In the genomic region with DNA sequence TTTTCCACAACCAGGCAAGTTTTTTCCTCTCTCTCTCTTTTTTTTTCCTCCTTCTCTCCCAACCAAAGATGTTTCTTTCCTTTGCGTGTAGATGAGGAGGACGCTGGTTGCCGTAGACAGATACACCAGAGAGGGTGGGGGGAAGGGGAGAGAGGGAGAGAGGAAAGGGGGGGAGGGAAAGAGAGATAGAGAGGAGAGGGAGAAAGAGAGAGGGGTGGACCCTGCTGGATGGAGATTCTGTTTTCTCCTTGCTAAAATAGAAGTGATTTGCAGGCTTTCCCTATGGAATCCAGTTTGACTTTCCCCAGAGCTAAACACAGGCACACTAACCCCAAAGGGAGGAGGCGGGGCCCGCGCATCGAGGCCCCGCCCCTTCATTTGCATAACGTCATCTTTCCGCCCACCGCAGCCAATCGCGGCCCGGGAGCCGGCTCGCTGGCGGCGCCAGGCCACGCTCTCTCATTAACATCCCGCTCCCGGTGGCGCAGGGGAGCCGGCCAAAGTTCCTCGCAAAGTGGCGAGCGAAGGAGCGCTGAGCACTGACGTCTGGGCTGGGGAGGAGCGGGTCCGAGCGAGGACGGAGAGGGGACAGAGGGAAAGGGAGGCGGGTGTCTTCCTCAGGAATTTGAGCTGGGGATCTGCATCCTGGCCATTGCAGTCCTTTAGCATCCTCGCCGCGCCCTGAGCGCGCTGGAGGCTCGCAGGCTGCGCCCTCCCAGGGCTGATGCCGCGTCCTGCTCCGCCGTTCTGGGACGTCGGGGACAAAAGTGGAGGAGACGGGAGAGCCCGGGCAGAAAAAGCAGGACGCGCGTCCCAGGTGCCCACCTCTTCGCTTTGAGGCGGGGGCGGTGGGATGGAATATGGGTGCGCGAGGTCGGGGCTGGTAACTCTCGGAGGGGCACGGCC, we compare ENCODE assay signal across 8 cellular contexts. TPM values are rescaled to one million over a fixed set of nuclear protein-coding genes. Genes with fewer than 3 reads are reported as not detected.
DNase-seq lines count a peak whose midpoint lies in the region; ATAC-seq and TF ChIP-seq lines count a peak whose summit lies in the region.

No MANE protein-coding gene starts in this region.

- CTCF ChIA-PET in mammary epithelial cell (lab: Charles Lee; ENCODE audit: low non-redundant PET) = interaction anchor here (0.9 kb wide), 1 partner anchor 924 kb away, joined by 17 read pairs; no protein-coding TSS in a partner anchor

- H3K9me3 ChIP-seq in mammary epithelial cell (replicated peaks; ENCODE audit: insufficient read depth, low read length) = no peaks in the 10 kb centered on the region

- ATAC-seq in HG02642 (IDR thresholded peaks at IDR 0.05; ENCODE audit: poor library complexity, unreplicated experiment) = peak; percentile 65

- peaks cover 0 to 1% (median 0%) of the 10 kb centered on the region in 6 donors for H3K9me3 Mint-ChIP-seq in immature natural killer cell

- H3K27me3 Mint-ChIP-seq in immature natural killer cell (ENCODE audit: low read depth in 3 of 3) = peaks cover 31 to 61% (median 42%) of the 10 kb centered on the region in 3 donors

- in situ Hi-C loops in mammary epithelial cell (cut with MboI; ENCODE audit: low sequenced_read_pairs in 2 of 2) = loop anchor here (10.0 to 25.0 kb wide), 2 partner anchors 925 to 1338 kb away; no protein-coding TSS in a partner anchor

- H3K4me2 ChIP-seq in mammary epithelial cell (ENCODE audit: insufficient read depth, low read depth, low read length) = peak overlapping the region; percentile 98

- H3K36me3 Mint-ChIP-seq in immature natural killer cell = no peaks in the 10 kb centered on the region

- H3K27ac Mint-ChIP-seq in immature natural killer cell = peak overlapping the region in 2 of 6 donors; percentile 13 to 53

- H3K4me3 ChIP-seq in GM12865 (ENCODE audit: low read depth, low read length) (peak overlapping the region; percentile 76), mammary epithelial cell (replicated peaks in 1 of 3; ENCODE audit: insufficient read depth in 1 of 3, low read depth in 2 of 3, low read length in 3 of 3) (peak overlapping the region in 2 of 3 experiments; percentile 13 to 35)

- intact Hi-C loops in mammary epithelial cell (cut with micrococcal nuclease) = loop anchor here (5.0 to 10.0 kb wide), 4 partner anchors 215 to 1335 kb away; a partner anchor contains a TSS

- H3K4me3 Mint-ChIP-seq in immature natural killer cell = peak overlapping the region; percentile 82 to 90 (median 86)

- no peaks in the 10 kb centered on the region for H3K36me3 ChIP-seq in mammary epithelial cell (ENCODE audit: insufficient read depth, low read length)

- DNase-seq in GM12865 (ENCODE audit: low read depth) (peak; percentile 95), NCI-H146 (lab: John Stamatoyannopoulos, UW) (peak; percentile 57), mammary epithelial cell (peak; percentile 87), immature natural killer cell (peak; percentile 74 to 76 (median 74)), smooth muscle cell of the brain vasculature (ENCODE audit: low read depth, low spot score) (peak; percentile 91), HT-29 (ENCODE audit: low spot score) (no peak)

- no peak for TF ChIP-seq CTCF in GM12865 (IDR thresholded peaks at IDR 0.05; ENCODE audit: insufficient read depth, low read depth, low read length, missing control alignments)
- no peak; the same call in 1 of the 2 replicates for TF ChIP-seq CTCF in VCaP (conservative IDR thresholded peaks at IDR 0.05)
- TF ChIP-seq CTCF in mammary epithelial cell (conservative IDR thresholded peaks at IDR 0.05 in 1 of 2, IDR thresholded peaks at IDR 0.05 in 1 of 2; ENCODE audit: extremely low read depth in 1 of 2, insufficient read depth in 1 of 2, low read depth in 1 of 2, low read length in 2 of 2) = no peak

- peak overlapping the region; percentile 81 for H3K27ac ChIP-seq in VCaP
- no peak overlapping the region for H3K27ac ChIP-seq in mammary epithelial cell (ENCODE audit: insufficient read depth, low read depth, low read length)

- dilution Hi-C loops in mammary epithelial cell (cut with HindIII; ENCODE audit: low sequenced_read_pairs) = no loop called here

- H3K9ac ChIP-seq in mammary epithelial cell (ENCODE audit: insufficient read depth, low read length) = no peak overlapping the region

- H2AFZ ChIP-seq in mammary epithelial cell (ENCODE audit: low read depth, low read length) = peak overlapping the region; percentile 78

- H3K4me1 Mint-ChIP-seq in immature natural killer cell = peaks cover 35 to 42% of the 10 kb centered on the region in 2 donors

- H4K20me1 ChIP-seq in mammary epithelial cell (ENCODE audit: insufficient read depth, low read length) = no peaks in the 10 kb centered on the region

- no peaks in the 10 kb centered on the region for H3K79me2 ChIP-seq in mammary epithelial cell (ENCODE audit: insufficient read depth, low read length)

- peaks cover 12% of the 10 kb centered on the region for H3K4me1 ChIP-seq in mammary epithelial cell (ENCODE audit: insufficient read depth, low read length)

- BruUV-seq in mammary epithelial cell (replicated peaks; lab: Mats Ljungman, UMichigan) = no TSS peak

- WGBS in mammary epithelial cell (ENCODE audit: low coverage, missing lambda C conversion rate) = 22% methylated on average over 15 of the region's 59 CpGs

- H3K27me3 ChIP-seq in mammary epithelial cell (ENCODE audit: insufficient read depth, low read length) = peaks cover 55% of the 10 kb centered on the region

RNA-seq across cellular contexts. Expression of a gene that starts 0.6 kb away (rescaled TPM):
- under 1 TPM in 1 of 2 donors, not detected in 1; under 0.01 TPM for total RNA-seq in mammary epithelial cell
- polyA plus RNA-seq in mammary epithelial cell (not detected), immature natural killer cell (not detected)
- not detected for polyA minus RNA-seq in mammary epithelial cell
- not detected in 2 replicates for total RNA-seq in HT-29 (2014; rRNA removed; shearing (Covaris generic))
